ENCODE assay signal across 3 cellular contexts in genomic region chr12:104814944-104815343, GRCh38.
A peak's percentile ranks its signal among the peaks of the same experiment; 100 is the strongest.
TF ChIP-seq lines count a peak whose summit lies in the region.

No MANE protein-coding gene starts in this region.

TF ChIP-seq in A549, 52 proteins besides CTCF, POLR2A, EP300 and RAD21:
- peak; percentile 91 for TF ChIP-seq MAFK (IDR thresholded peaks at IDR 0.05; ENCODE audit: partially characterized antibody)
- no peak for TF ChIP-seq NR3C1 (IDR thresholded peaks at IDR 0.05)

TF ChIP-seq in IMR-90, 13 proteins besides CTCF, POLR2A, EP300 and RAD21:
- TF ChIP-seq MAFK (IDR thresholded peaks at IDR 0.05; ENCODE audit: low read depth, low read length) (peak; percentile 90), NFE2L2 (IDR thresholded peaks at IDR 0.05; ENCODE audit: low read depth, low read length) (no peak), RFX5 (IDR thresholded peaks at IDR 0.05; ENCODE audit: low read depth, low read length) (no peak), ELK1 (IDR thresholded peaks at IDR 0.05; ENCODE audit: borderline replicate concordance, low read depth, low read length) (no peak)

TF ChIP-seq in H1, 55 proteins besides CTCF, POLR2A, EP300 and RAD21:
- peak; percentile 41; the same call in 1 of the 2 replicates for TF ChIP-seq MAFK (IDR thresholded peaks at IDR 0.05; ENCODE audit: low read depth, low read length)
- no peak for TF ChIP-seq TCF12 (IDR thresholded peaks at IDR 0.05; ENCODE audit: low read depth, low read length)
TF ChIP-seq in H1: peak in this region for 1.
